ENCODE assay signal across 10 cellular contexts in the genomic region with DNA sequence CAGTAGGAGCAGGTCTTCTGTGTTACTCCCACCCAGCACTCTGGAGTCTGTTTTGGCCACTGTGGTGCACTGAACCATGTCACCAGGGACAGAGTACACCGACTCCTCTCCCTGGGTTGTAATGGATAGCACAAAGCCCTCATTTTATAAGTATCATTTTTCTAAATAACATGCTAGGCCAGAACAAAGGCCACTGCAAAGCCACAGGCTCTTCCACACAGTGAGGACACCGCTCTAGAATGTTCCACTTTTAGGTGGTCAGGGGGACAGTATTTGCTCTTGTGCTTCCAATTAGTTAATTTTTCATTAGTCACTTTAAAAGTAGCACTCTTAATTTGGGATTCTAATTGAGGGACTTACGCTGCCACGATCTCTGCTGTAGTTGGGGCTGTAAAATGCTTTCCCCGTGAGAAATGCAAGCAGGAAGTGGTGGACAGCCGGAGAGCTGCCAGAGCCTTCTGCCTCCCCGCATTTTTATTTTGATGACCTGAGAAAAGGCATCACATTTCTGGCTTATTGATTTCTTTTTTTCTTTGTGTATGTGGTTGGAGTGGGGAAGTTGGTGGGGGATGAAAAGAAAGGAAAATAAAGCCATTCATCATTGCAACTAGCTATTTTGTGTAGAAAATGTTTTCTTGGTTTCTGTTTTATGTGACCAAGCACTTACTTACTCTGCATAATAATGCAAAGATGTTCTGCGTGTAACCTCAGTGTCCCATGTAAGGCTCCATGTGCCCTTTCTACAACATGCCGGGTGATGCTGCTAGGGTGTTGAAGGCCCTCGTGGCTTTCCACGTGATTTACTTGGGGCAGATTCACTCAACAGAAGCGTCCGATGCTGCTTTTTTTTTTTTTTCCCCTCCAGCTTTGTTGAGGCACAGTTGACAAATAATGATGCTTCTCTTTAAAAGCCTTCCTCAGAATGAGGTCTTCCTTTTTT.
DNase-seq lines count a peak whose midpoint lies in the region; ATAC-seq, FAIRE-seq and TF ChIP-seq lines count a peak whose summit lies in the region.
"Had no signal": no experiment of that assay in that cellular context is flagged by ENCODE, and none has a peak within 500 bp of the region (broad histone marks: within the 10 kb centered on the region; RNA-seq: fewer than 3 reads in every experiment).

No MANE protein-coding gene starts in this region.

- no peak for FAIRE-seq in HepG2 (lab: Jason Lieb, UNC)
- FAIRE-seq: islet of Langerhans had no signal

- BruUV-seq in HepG2 (replicated peaks; lab: Mats Ljungman, UMichigan): no TSS peak
- no TSS peak for BruUV-seq in A673 (replicated peaks; lab: Mats Ljungman, UMichigan)

- H3K79me2 ChIP-seq in HepG2 (ENCODE audit: insufficient read depth, low read length): no peaks in the 10 kb centered on the region

- DNase-seq in HCEC 1CT (peak; percentile 21), brain microvascular endothelial cell (no peak), HepG2 (ENCODE audit: low spot score) (no peak), A673 (ENCODE audit: low spot score) (no peak), middle frontal gyrus (ENCODE audit: extremely low spot score, low spot score) (no peak)
- DNase-seq: activated CD4-positive, CD25-positive, alpha-beta regulatory T cell treated with anti-CD3 and anti-CD28 coated beads, Interleukin-2, amount 50 U/mL, for 72 hours had no signal

- no peak overlapping the region for H2AFZ ChIP-seq in HepG2 (ENCODE audit: low read length)

- H4K20me1 ChIP-seq in HepG2 (ENCODE audit: insufficient read depth, low read length): no peaks in the 10 kb centered on the region

- no peak for TF ChIP-seq EP300 in HepG2 (IDR thresholded peaks at IDR 0.05; ENCODE audit: low read depth in 2 of 2, low read length in 2 of 2)
- TF ChIP-seq EP300 in HepG2 (CRISPR knock-in tag; IDR thresholded peaks at IDR 0.05; ENCODE audit: borderline replicate concordance): no peak

- no peak overlapping the region for H3K4me2 ChIP-seq in HepG2 (ENCODE audit: low read depth, low read length)

- TF ChIP-seq RAD21 in HepG2 (CRISPR knock-in tag; IDR thresholded peaks at IDR 0.05): no peak

- H3K27ac ChIP-seq in brain microvascular endothelial cell (peak overlapping the region; percentile 81), HepG2 (ENCODE audit: extremely low read length, insufficient read depth, low read length) (no peak overlapping the region), subcutaneous abdominal adipose tissue (ENCODE audit: low read depth, low read length) (peak overlapping the region; percentile 32), A673 (ENCODE audit: low read depth, low read length, poor library complexity, severe bottlenecking) (no peak overlapping the region)

- 99% methylated on average over 13 of the region's 13 CpGs for WGBS in HepG2 (ENCODE audit: low lambda C conversion rate)

- H3K27me3 ChIP-seq in brain microvascular endothelial cell (replicated peaks) (no peaks in the 10 kb centered on the region), HepG2 (ENCODE audit: control insufficient read depth in 1 of 2, insufficient read depth in 2 of 2, low read length in 2 of 2) (no peaks in the 10 kb centered on the region), subcutaneous abdominal adipose tissue (ENCODE audit: control insufficient read depth in 5 of 5, insufficient read depth in 4 of 5, low read length in 5 of 5) (no peaks in the 10 kb centered on the region), A673 (replicated peaks; ENCODE audit: insufficient read depth, low read depth, low read length, poor library complexity) (no peaks in the 10 kb centered on the region)

- H3K4me3 ChIP-seq in brain microvascular endothelial cell (ENCODE audit: low read depth, low read length) (no peak overlapping the region), HepG2 (replicated peaks in 1 of 3; ENCODE audit: insufficient read depth in 1 of 3, low read depth in 2 of 3, low read length in 3 of 3) (no peak overlapping the region), subcutaneous abdominal adipose tissue (ENCODE audit: low read depth in 1 of 5, low read length in 5 of 5) (no peak overlapping the region), A673 (ENCODE audit: low read depth, low read length, poor library complexity, severe bottlenecking) (no peak overlapping the region)

- no peak for TF ChIP-seq POLR2A in HepG2 (IDR thresholded peaks at IDR 0.05; ENCODE audit: insufficient read depth in 1 of 2, low read depth in 2 of 2, low read length in 2 of 2)

- in situ Hi-C loops in brain microvascular endothelial cell (cut with HindIII; ENCODE audit: low pct_ligation_motif_present, low sequenced_read_pairs): loop anchor here (25.0 kb wide), 1 partner anchor 276 kb away; no protein-coding TSS in a partner anchor
- in situ Hi-C loops in HepG2 (cut with HindIII; ENCODE audit: extremely low pct_ligation_motif_present, low pct_unique_long_range_greater_than_20kb): no loop called here

- peak; percentile 49; the same call in 2 of the 3 replicates for ATAC-seq in HepG2
- no peak for ATAC-seq in GM18861 (IDR thresholded peaks at IDR 0.05; ENCODE audit: unreplicated experiment)
- no peak for ATAC-seq in HG02970 (IDR thresholded peaks at IDR 0.05; ENCODE audit: low FRiP score, unreplicated experiment)

- CTCF ChIA-PET in HepG2 (lab: Yijun Ruan, JAX; ENCODE audit: low intra/inter-chr PET ratio, low total read pairs): no interaction called here
- CTCF ChIA-PET in A673 (lab: Charles Lee): no interaction called here

- H3K9ac ChIP-seq in HepG2 (ENCODE audit: insufficient read depth, low read depth, low read length) (no peak overlapping the region), subcutaneous abdominal adipose tissue (ENCODE audit: low read length in 5 of 5) (no peak overlapping the region)

- no peaks in the 10 kb centered on the region; the same call in 1 of the 2 replicates for H3K4me1 ChIP-seq in HepG2 (ENCODE audit: insufficient read depth, low read length)
- H3K4me1 ChIP-seq in subcutaneous abdominal adipose tissue (ENCODE audit: control insufficient read depth in 5 of 5, insufficient read depth in 5 of 5, low read length in 5 of 5): peaks cover 8 to 38% (median 20%) of the 10 kb centered on the region in 5 donors
- no peaks in the 10 kb centered on the region for H3K4me1 ChIP-seq in A673 (ENCODE audit: insufficient read depth, low read length, poor library complexity, severe bottlenecking)

- H3K9me3 ChIP-seq in HepG2 (ENCODE audit: low read length) (no peaks in the 10 kb centered on the region), subcutaneous abdominal adipose tissue (ENCODE audit: control insufficient read depth in 5 of 5, low read length in 5 of 5) (no peaks in the 10 kb centered on the region), A673 (ENCODE audit: low read depth, low read length, poor library complexity, severe bottlenecking) (no peaks in the 10 kb centered on the region)

- no peak for TF ChIP-seq CTCF in brain microvascular endothelial cell (IDR thresholded peaks at IDR 0.05; ENCODE audit: low read depth, low read length, missing control alignments)
- no peak for TF ChIP-seq CTCF in HepG2 (CRISPR knock-in tag; IDR thresholded peaks at IDR 0.05)
- no peak for TF ChIP-seq CTCF in A673 (conservative IDR thresholded peaks at IDR 0.05; ENCODE audit: low read depth, low read length)

- intact Hi-C loops in HepG2 (cut with micrococcal nuclease; ENCODE audit: unreplicated experiment): no loop called here
- intact Hi-C loops in A673 (cut with micrococcal nuclease; ENCODE audit: unreplicated experiment): no loop called here

- H3K36me3 ChIP-seq in brain microvascular endothelial cell (replicated peaks): peaks cover 69% of the 10 kb centered on the region
- peaks cover 26 to 70% of the 10 kb centered on the region in 2 experiments for H3K36me3 ChIP-seq in HepG2 (replicated peaks in 1 of 2; ENCODE audit: control insufficient read depth in 1 of 2, insufficient read depth in 2 of 2, low read length in 2 of 2)
- H3K36me3 ChIP-seq in subcutaneous abdominal adipose tissue (ENCODE audit: control insufficient read depth in 5 of 5, insufficient read depth in 5 of 5, low read length in 5 of 5): peaks cover 56 to 92% (median 90%) of the 10 kb centered on the region in 5 donors
- H3K36me3 ChIP-seq in A673 (ENCODE audit: insufficient read depth, low read length, poor library complexity, severe bottlenecking): peaks cover 37% of the 10 kb centered on the region

- POLR2A ChIA-PET in HepG2 (lab: Yijun Ruan, JAX): no interaction called here
- POLR2A ChIA-PET in A673 (lab: Charles Lee; ENCODE audit: low non-redundant PET): no interaction called here

TF ChIP-seq in HepG2, 621 proteins besides CTCF, POLR2A, EP300 and RAD21:
- TF ChIP-seq SAFB2 (CRISPR knock-in tag; IDR thresholded peaks at IDR 0.05; ENCODE audit: borderline replicate concordance, low read depth) (no peak), GFI1 (CRISPR knock-in tag; IDR thresholded peaks at IDR 0.05; ENCODE audit: borderline replicate concordance) (no peak), FIP1L1 (IDR thresholded peaks at IDR 0.05; ENCODE audit: borderline replicate concordance, insufficient read depth, low read depth, low read length) (no peak), DPF2 (CRISPR knock-in tag; IDR thresholded peaks at IDR 0.05; ENCODE audit: borderline replicate concordance, low read depth) (no peak), AHR (CRISPR knock-in tag; IDR thresholded peaks at IDR 0.05) (no peak), KLF16 (CRISPR knock-in tag; IDR thresholded peaks at IDR 0.05) (no peak), NR2F2 (IDR thresholded peaks at IDR 0.05; ENCODE audit: borderline replicate concordance, low read depth) (no peak), POGZ (CRISPR knock-in tag; IDR thresholded peaks at IDR 0.05) (no peak), ZKSCAN1 (IDR thresholded peaks at IDR 0.05; ENCODE audit: low read length) (no peak), GABPA (IDR thresholded peaks at IDR 0.05; ENCODE audit: low read depth, low read length) (no peak), GABPA (CRISPR knock-in tag; IDR thresholded peaks at IDR 0.05; ENCODE audit: low read depth) (no peak), SAP130 (CRISPR knock-in tag; IDR thresholded peaks at IDR 0.05; ENCODE audit: low read depth) (no peak), THYN1 (CRISPR knock-in tag; IDR thresholded peaks at IDR 0.05; ENCODE audit: borderline replicate concordance, low read depth) (no peak)

Comparison
In these comparisons a context has a peak if more than half of its experiments do, and no peak if none do; other contexts are left out.
1. H3K27ac ChIP-seq: peak in brain microvascular endothelial cell (single experiment) and subcutaneous abdominal adipose tissue (single experiment); none in HepG2 (single experiment) and A673 (single experiment).